Comparison of ENCODE assay signal across 8 cellular contexts in genomic region chr4:47914926-47915237, GRCh38. TPM values are rescaled to one million over a fixed set of nuclear protein-coding genes. Genes with fewer than 3 reads are reported as not detected.
DNase-seq lines count a peak whose midpoint lies in the region; ATAC-seq, FAIRE-seq and TF ChIP-seq lines count a peak whose summit lies in the region.

No MANE protein-coding gene starts in this region.

- peaks cover 2% of the 10 kb centered on the region for H3K27me3 Mint-ChIP-seq in activated T-helper 1 cell treated with anti-CD3 and anti-CD28 coated beads, Interleukin-12 subunit alpha, Interleukin-12 subunit beta, Interleukin-2, Interleukin-4 antibody, amounts not matched to agents 30 ng/mL and 10 ng/mL and 1 ng/mL, durations not matched to agents 14 hours and 24 hours and 36 hours (ENCODE audit: insufficient read depth)

- H3K27ac ChIP-seq in HepG2 (ENCODE audit: extremely low read length, insufficient read depth, low read length) (no peak overlapping the region), vagina (peak overlapping the region; percentile 24)

- BruUV-seq in HepG2 (replicated peaks; lab: Mats Ljungman, UMichigan) = no TSS peak

- no peak for DNase-seq in activated T-helper 1 cell treated with anti-CD3 and anti-CD28 coated beads, Interleukin-12 subunit alpha, Interleukin-12 subunit beta, Interleukin-2, Interleukin-4 antibody, amounts not matched to agents 30 ng/mL and 10 ng/mL and 1 ng/mL, durations not matched to agents 14 hours and 24 hours and 36 hours (ENCODE audit: low spot score)
- DNase-seq in HepG2 (ENCODE audit: low spot score) (no peak), vagina (ENCODE audit: extremely low spot score in 2 of 2) (no peak), CD1c-positive myeloid dendritic cell (ENCODE audit: extremely low spot score) (no peak), cerebellum (ENCODE audit: low spot score) (no peak), NCI-H2171 (lab: John Stamatoyannopoulos, UW) (no peak)

- TF ChIP-seq CTCF in HepG2 (CRISPR knock-in tag; IDR thresholded peaks at IDR 0.05) (no peak), vagina (IDR thresholded peaks at IDR 0.05) (no peak)

- peaks cover 31% of the 10 kb centered on the region for H3K4me1 Mint-ChIP-seq in activated T-helper 1 cell treated with anti-CD3 and anti-CD28 coated beads, Interleukin-12 subunit alpha, Interleukin-12 subunit beta, Interleukin-2, Interleukin-4 antibody, amounts not matched to agents 30 ng/mL and 10 ng/mL and 1 ng/mL, durations not matched to agents 14 hours and 24 hours and 36 hours (ENCODE audit: low read depth)

- peak overlapping the region; percentile 65 for H3K9ac ChIP-seq in HepG2 (ENCODE audit: insufficient read depth, low read depth, low read length)

- ATAC-seq in GM18861 (IDR thresholded peaks at IDR 0.05; ENCODE audit: unreplicated experiment) (peak; percentile 9), HG02852 (IDR thresholded peaks at IDR 0.05; ENCODE audit: unreplicated experiment) (peak; percentile 19), HepG2 (no peak; the same call in 2 of the 3 replicates)

- peak overlapping the region; percentile 95 for H3K27ac Mint-ChIP-seq in activated T-helper 1 cell treated with anti-CD3 and anti-CD28 coated beads, Interleukin-12 subunit alpha, Interleukin-12 subunit beta, Interleukin-2, Interleukin-4 antibody, amounts not matched to agents 30 ng/mL and 10 ng/mL and 1 ng/mL, durations not matched to agents 14 hours and 24 hours and 36 hours

- H3K36me3 ChIP-seq in HepG2 (replicated peaks in 1 of 2; ENCODE audit: control insufficient read depth in 1 of 2, insufficient read depth in 2 of 2, low read length in 2 of 2) (peaks cover 1 to 6% of the 10 kb centered on the region in 2 experiments; a peak in 2 of 5 replicates), vagina (peaks cover 0 to 9% of the 10 kb centered on the region in 2 donors)

- H3K79me2 ChIP-seq in HepG2 (ENCODE audit: insufficient read depth, low read length) = peaks cover 42% of the 10 kb centered on the region

- H3K9me3 Mint-ChIP-seq in activated T-helper 1 cell treated with anti-CD3 and anti-CD28 coated beads, Interleukin-12 subunit alpha, Interleukin-12 subunit beta, Interleukin-2, Interleukin-4 antibody, amounts not matched to agents 30 ng/mL and 10 ng/mL and 1 ng/mL, durations not matched to agents 14 hours and 24 hours and 36 hours = peaks cover 6% of the 10 kb centered on the region

- WGBS in HepG2 (ENCODE audit: low lambda C conversion rate) = 0% methylated on average over 6 of the region's 6 CpGs

- H3K9me3 ChIP-seq in HepG2 (ENCODE audit: low read length) (no peaks in the 10 kb centered on the region), vagina (no peaks in the 10 kb centered on the region)

- TF ChIP-seq POLR2A in HepG2 (IDR thresholded peaks at IDR 0.05; ENCODE audit: insufficient read depth in 1 of 2, low read depth in 2 of 2, low read length in 2 of 2) (no peak), vagina (IDR thresholded peaks at IDR 0.05) (no peak)

- intact Hi-C loops in activated T-helper 1 cell treated with anti-CD3 and anti-CD28 coated beads, Interleukin-12 subunit alpha, Interleukin-12 subunit beta, Interleukin-2, Interleukin-4 antibody, amounts not matched to agents 30 ng/mL and 10 ng/mL and 1 ng/mL, durations not matched to agents 14 hours and 24 hours and 36 hours (cut with micrococcal nuclease) = loop anchor here (1.0 to 10.0 kb wide), 14 partner anchors 41 to 917 kb away; partner anchors contain the start of genes CNGA1, COMMD8, CORIN and FRYL
- intact Hi-C loops in HepG2 (cut with micrococcal nuclease; ENCODE audit: unreplicated experiment) (loop anchor here (5.0 kb wide), 3 partner anchors 38 to 102 kb away; partner anchors contain the start of genes CNGA1, CORIN and NIPAL1), vagina (cut with DNase I) (no loop called here)

- no peak for TF ChIP-seq RAD21 in HepG2 (CRISPR knock-in tag; IDR thresholded peaks at IDR 0.05)

- peak overlapping the region; percentile 98 for H3K4me2 ChIP-seq in HepG2 (ENCODE audit: low read depth, low read length)

- H3K4me3 ChIP-seq in HepG2 (replicated peaks in 1 of 3; ENCODE audit: insufficient read depth in 1 of 3, low read depth in 2 of 3, low read length in 3 of 3) (peak overlapping the region; percentile 80 to 96 (median 80)), vagina (peak overlapping the region; percentile 63 to 86)

- H2AFZ ChIP-seq in HepG2 (ENCODE audit: low read length) = peak overlapping the region; percentile 100

- peaks cover 40% of the 10 kb centered on the region for H3K4me1 ChIP-seq in HepG2 (ENCODE audit: insufficient read depth, low read length)
- peaks cover 15% of the 10 kb centered on the region for H3K4me1 ChIP-seq in vagina

- peaks cover 19% of the 10 kb centered on the region for H3K36me3 Mint-ChIP-seq in activated T-helper 1 cell treated with anti-CD3 and anti-CD28 coated beads, Interleukin-12 subunit alpha, Interleukin-12 subunit beta, Interleukin-2, Interleukin-4 antibody, amounts not matched to agents 30 ng/mL and 10 ng/mL and 1 ng/mL, durations not matched to agents 14 hours and 24 hours and 36 hours (ENCODE audit: low read depth)

- in situ Hi-C loops in HepG2 (cut with HindIII; ENCODE audit: extremely low pct_ligation_motif_present, low pct_unique_long_range_greater_than_20kb) = no loop called here

- peaks cover 11% of the 10 kb centered on the region; the same call in 1 of the 2 replicates for H4K20me1 ChIP-seq in HepG2 (ENCODE audit: insufficient read depth, low read length)

- no peak for TF ChIP-seq EP300 in HepG2 (IDR thresholded peaks at IDR 0.05; ENCODE audit: low read depth in 2 of 2, low read length in 2 of 2)
- no peak for TF ChIP-seq EP300 in HepG2 (CRISPR knock-in tag; IDR thresholded peaks at IDR 0.05; ENCODE audit: borderline replicate concordance)

- FAIRE-seq in HepG2 (lab: Jason Lieb, UNC) = no peak

- H3K27me3 ChIP-seq in HepG2 (ENCODE audit: control insufficient read depth in 1 of 2, insufficient read depth in 2 of 2, low read length in 2 of 2) (no peaks in the 10 kb centered on the region; a peak in 1 of 5 replicates), vagina (no peaks in the 10 kb centered on the region)

- POLR2A ChIA-PET in HepG2 (lab: Yijun Ruan, JAX) = interaction anchor here (0.6 to 1.4 kb wide), 4 partner anchors 12 to 129 kb away, joined by 3 to 5 read pairs (median 4); no protein-coding TSS in a partner anchor

- CTCF ChIA-PET in HepG2 (lab: Yijun Ruan, JAX; ENCODE audit: low intra/inter-chr PET ratio, low total read pairs) = no interaction called here

- peak overlapping the region; percentile 90 for H3K4me3 Mint-ChIP-seq in activated T-helper 1 cell treated with anti-CD3 and anti-CD28 coated beads, Interleukin-12 subunit alpha, Interleukin-12 subunit beta, Interleukin-2, Interleukin-4 antibody, amounts not matched to agents 30 ng/mL and 10 ng/mL and 1 ng/mL, durations not matched to agents 14 hours and 24 hours and 36 hours

TF ChIP-seq in HepG2, 621 proteins besides CTCF, POLR2A, EP300 and RAD21 (continues in another document):
- TF ChIP-seq HES4 (CRISPR knock-in tag; IDR thresholded peaks at IDR 0.05; ENCODE audit: borderline replicate concordance) (no peak), SAP130 (CRISPR knock-in tag; IDR thresholded peaks at IDR 0.05; ENCODE audit: low read depth) (peak; percentile 45; the same call in 1 of the 2 replicates), SOX6 (IDR thresholded peaks at IDR 0.05) (no peak), SOX6 (CRISPR knock-in tag; IDR thresholded peaks at IDR 0.05) (peak; percentile 45; the same call in 1 of the 2 replicates)

RNA-seq across cellular contexts. Expression of gene NFXL1, which starts 0.5 kb away (rescaled TPM):
- total RNA-seq in activated T-helper 1 cell treated with anti-CD3 and anti-CD28 coated beads, Interleukin-12 subunit alpha, Interleukin-12 subunit beta, Interleukin-2, Interleukin-4 antibody, amounts not matched to agents 30 ng/mL and 10 ng/mL and 1 ng/mL, durations not matched to agents 14 hours and 24 hours and 36 hours = 13.1 and 16.5 TPM in 2 replicates
- total RNA-seq in HepG2 (2016; rRNA removed; fragmentation: Illumina TruSeq; extraction: Trizol) (18.6 and 22.6 TPM in 2 replicates), vagina (36.6 TPM), cerebellum (26.3 TPM)
- total RNA-seq in HepG2 (2016; cell fraction: cytosol; rRNA removed; fragmentation: Illumina TruSeq; extraction: Trizol; ENCODE audit: low read depth) = 10.5 and 12.7 TPM in 2 replicates
- total RNA-seq in HepG2 (2016; cell fraction: insoluble cytoplasmic fraction; rRNA removed; fragmentation: Illumina TruSeq; extraction: Trizol) = 21.5 and 21.9 TPM in 2 replicates
- total RNA-seq in HepG2 (2016; cell fraction: membrane; rRNA removed; fragmentation: Illumina TruSeq; extraction: Trizol) = 11.1 and 13.0 TPM in 2 replicates
- total RNA-seq in HepG2 (2016; cell fraction: nucleus; rRNA removed; fragmentation: Illumina TruSeq; extraction: Trizol) = 38.2 and 38.6 TPM in 2 replicates
- 11.5 and 12.0 TPM in 2 replicates for polyA plus RNA-seq in HepG2 (2011; rRNA removed)
- polyA plus RNA-seq in HepG2 (2011; cell fraction: cytosol; rRNA removed) = 5.5 and 7.4 TPM in 2 replicates
- polyA plus RNA-seq in HepG2 (2011; cell fraction: nucleus; rRNA removed) = 22.5 and 23.4 TPM in 2 replicates
- polyA plus RNA-seq in HepG2 (2012) = 8.7 and 9.1 TPM in 2 replicates
- polyA plus RNA-seq in HepG2 (2016; cell fraction: cytosol; fragmentation: Illumina TruSeq; extraction: Trizol; ENCODE audit: low read depth) = 1.2 and 1.5 TPM in 2 replicates
- 17.3 and 18.1 TPM in 2 replicates for polyA plus RNA-seq in HepG2 (2016; cell fraction: insoluble cytoplasmic fraction; fragmentation: Illumina TruSeq; extraction: Trizol; ENCODE audit: low read depth)
- 2.8 and 2.9 TPM in 2 replicates for polyA plus RNA-seq in HepG2 (2016; cell fraction: membrane; fragmentation: Illumina TruSeq; extraction: Trizol; ENCODE audit: low read depth)
- polyA plus RNA-seq in HepG2 (2016; cell fraction: nucleus; fragmentation: Illumina TruSeq; extraction: Trizol; ENCODE audit: insufficient read depth, low read depth) = 34.3 and 36.7 TPM in 2 replicates
- polyA minus RNA-seq in HepG2 (2011; rRNA and poly(A)+ RNA removed; ENCODE audit: low replicate concordance) = 23.7 and 24.6 TPM in 2 replicates
- polyA minus RNA-seq in HepG2 (2011; cell fraction: cytosol; rRNA and poly(A)+ RNA removed) = 14.9 and 17.5 TPM in 2 replicates
- 87.3 and 107 TPM in 2 replicates for polyA minus RNA-seq in HepG2 (2011; cell fraction: nucleus; rRNA and poly(A)+ RNA removed)
